ENCODE assay signal across 17 cellular contexts in genomic region chr1:61907102-61907501, GRCh38.
DNase-seq lines count a peak whose midpoint lies in the region; ATAC-seq, FAIRE-seq and TF ChIP-seq lines count a peak whose summit lies in the region.
"Had no signal": no experiment of that assay in that cellular context is flagged by ENCODE, and none has a peak within 500 bp of the region (broad histone marks: within the 10 kb centered on the region; RNA-seq: fewer than 3 reads in every experiment).

No MANE protein-coding gene starts in this region.

- H3K27me3 ChIP-seq in GM23338 (ENCODE audit: insufficient read depth) (no peaks in the 10 kb centered on the region), GM12878 (replicated peaks in 1 of 2; ENCODE audit: control insufficient read depth in 2 of 2, insufficient read depth in 2 of 2, low read length in 1 of 2) (no peaks in the 10 kb centered on the region)

- peaks cover 3% of the 10 kb centered on the region; the same call in 1 of the 2 replicates for H3K9me2 ChIP-seq in GM23338 (ENCODE audit: insufficient read depth)

- ATAC-seq in GM23338, result no peak
- peak; percentile 29; the same call in 2 of the 3 replicates for ATAC-seq in GM12878
- no peak for ATAC-seq in activated naive CD4-positive, alpha-beta T cell treated with anti-CD3 and anti-CD28 coated beads, Interleukin-2, amount 50 U/mL, for 72 hours
- no peak for ATAC-seq in HG03159 (IDR thresholded peaks at IDR 0.05; ENCODE audit: unreplicated experiment)
- ATAC-seq: K562 had no signal

- in situ Hi-C loops in GM12878 (cut with MboI), result no loop called here

- no peak for TF ChIP-seq RAD21 in GM12878 (IDR thresholded peaks at IDR 0.05; ENCODE audit: insufficient read depth, low read depth, low read length)

- SMC1A ChIA-PET in GM12878 (lab: Charles Lee; ENCODE audit: uncharacterized antibody, unreplicated experiment), result no interaction called here

- CTCF ChIA-PET in GM12878 (lab: Yijun Ruan, JAX), result no interaction called here

- no peak for TF ChIP-seq EP300 in GM12878 (IDR thresholded peaks at IDR 0.05; ENCODE audit: borderline replicate concordance in 1 of 2, control insufficient read depth in 1 of 2, low read depth in 2 of 2, low read length in 2 of 2)

- H3K4me2 ChIP-seq in GM23338 (no peak overlapping the region), GM12878 (ENCODE audit: control insufficient read depth, insufficient read depth) (no peak overlapping the region)

- DNase-seq in GM23338 (ENCODE audit: low spot score) (no peak), GM12878 (ENCODE audit: low read depth, low spot score) (no peak), cardiac septum (ENCODE audit: low spot score) (no peak)
- no peak for DNase-seq in activated naive CD4-positive, alpha-beta T cell treated with anti-CD3 and anti-CD28 coated beads, Interleukin-2, amount 50 U/mL, for 72 hours (ENCODE audit: low spot score in 2 of 2)
- DNase-seq in effector CD8-positive, alpha-beta T cell (lab: John Stamatoyannopoulos, UW), result no peak
- DNase-seq: CD4-positive, alpha-beta memory T cell; DMS79; GOT3; HFFc6 had no signal

- H3K27ac Mint-ChIP-seq in GM23338 (peak overlapping the region; percentile 25; the same call in 1 of the 2 replicates), nephron (peak overlapping the region; percentile 2 to 32 (median 9))
- no peak overlapping the region for H3K27ac Mint-ChIP-seq in activated naive CD4-positive, alpha-beta T cell treated with anti-CD3 and anti-CD28 coated beads, Interleukin-2, amount 50 U/mL, for 72 hours
- H3K27ac Mint-ChIP-seq: B cell, HFFc6 had no signal

- TF ChIP-seq POLR2A in GM12878 (IDR thresholded peaks at IDR 0.05; ENCODE audit: low read depth, low read length), result no peak

- no peaks in the 10 kb centered on the region for H3F3A ChIP-seq in GM23338 (replicated peaks; ENCODE audit: low read depth)

- no peaks in the 10 kb centered on the region for H3K27me3 Mint-ChIP-seq in GM23338 (ENCODE audit: insufficient read depth, low read depth, poor library complexity)
- no peaks in the 10 kb centered on the region for H3K27me3 Mint-ChIP-seq in nephron (ENCODE audit: low read depth)
- H3K27me3 Mint-ChIP-seq: B cell; CD4-positive, alpha-beta memory T cell had no signal

- WGBS in GM12878 (ENCODE audit: insufficient coverage, insufficient replicate concordance, low lambda C conversion rate, missing lambda C conversion rate), result 52% methylated on average over 4 of the region's 4 CpGs

- H4K20me1 ChIP-seq in GM23338 (replicated peaks; ENCODE audit: insufficient read depth), result no peaks in the 10 kb centered on the region
- no peaks in the 10 kb centered on the region for H4K20me1 ChIP-seq in GM12878 (ENCODE audit: control insufficient read depth, insufficient read depth)

- H3K4me3 ChIP-seq in GM23338 (no peak overlapping the region), GM12878 (no peak overlapping the region)
- H3K4me3 ChIP-seq: HAP-1, K562 had no signal

- no TSS peak for BruUV-seq in GM12878 (replicated peaks; lab: Mats Ljungman, UMichigan)

- TF ChIP-seq CTCF in GM23338 (conservative IDR thresholded peaks at IDR 0.05; ENCODE audit: low read depth in 2 of 2) (no peak), GM12878 (IDR thresholded peaks at IDR 0.05 in 2 of 3, conservative IDR thresholded peaks at IDR 0.05 in 1 of 3; ENCODE audit: control insufficient read depth in 2 of 3, extremely low read depth in 1 of 3, insufficient read depth in 1 of 3, low read depth in 3 of 3, low read length in 3 of 3) (no peak), nephron (IDR thresholded peaks at IDR 0.05; ENCODE audit: unreplicated experiment in 3 of 3) (no peak)

- no peaks in the 10 kb centered on the region for H3K9me3 ChIP-seq in GM12878 (replicated peaks; ENCODE audit: control insufficient read depth, insufficient read depth, low read length)
- H3K9me3 ChIP-seq: HAP-1 had no signal

- no peak overlapping the region for H3K4me3 Mint-ChIP-seq in GM23338
- no peak overlapping the region for H3K4me3 Mint-ChIP-seq in nephron
- H3K4me3 Mint-ChIP-seq: B cell; CD4-positive, alpha-beta memory T cell; HFFc6 had no signal

- H3K4me1 Mint-ChIP-seq in GM23338 (peaks cover 26% of the 10 kb centered on the region), nephron (peaks cover 6% of the 10 kb centered on the region)
- H3K4me1 Mint-ChIP-seq: B cell had no signal

- H3K9ac ChIP-seq in GM12878 (ENCODE audit: control insufficient read depth, insufficient read depth, low read length), result no peak overlapping the region

- H3K79me2 ChIP-seq in GM23338 (replicated peaks; ENCODE audit: insufficient read depth) (no peaks in the 10 kb centered on the region), GM12878 (ENCODE audit: control insufficient read depth, insufficient read depth, low read length) (no peaks in the 10 kb centered on the region)

- H3K4me1 ChIP-seq in GM23338 (ENCODE audit: insufficient read depth), result peaks cover 16% of the 10 kb centered on the region
- no peaks in the 10 kb centered on the region for H3K4me1 ChIP-seq in GM12878 (ENCODE audit: control insufficient read depth, insufficient read depth, low read length)

- H2AFZ ChIP-seq in GM23338 (no peak overlapping the region), GM12878 (ENCODE audit: control insufficient read depth, low read depth, low read length) (no peak overlapping the region)

- intact Hi-C loops in GM12878 (cut with micrococcal nuclease; ENCODE audit: unreplicated experiment) (no loop called here), cardiac septum (cut with DNase I) (no loop called here)

- RAD21 ChIA-PET in GM12878 (lab: Charles Lee; ENCODE audit: unreplicated experiment), result no interaction called here

- peaks cover 20% of the 10 kb centered on the region for H3K36me3 Mint-ChIP-seq in GM23338 (ENCODE audit: low read depth)
- H3K36me3 Mint-ChIP-seq in nephron (ENCODE audit: low read depth), result peaks cover 19% of the 10 kb centered on the region
- H3K36me3 Mint-ChIP-seq in activated naive CD4-positive, alpha-beta T cell treated with anti-CD3 and anti-CD28 coated beads, Interleukin-2, amount 50 U/mL, for 72 hours, result no peaks in the 10 kb centered on the region

- POLR2A ChIA-PET in GM12878 (lab: Charles Lee), result no interaction called here

- H3K9me3 Mint-ChIP-seq in GM23338 (no peaks in the 10 kb centered on the region), nephron (no peaks in the 10 kb centered on the region)
- no peaks in the 10 kb centered on the region for H3K9me3 Mint-ChIP-seq in activated naive CD4-positive, alpha-beta T cell treated with anti-CD3 and anti-CD28 coated beads, Interleukin-2, amount 50 U/mL, for 72 hours
- H3K9me3 Mint-ChIP-seq: CD4-positive, alpha-beta memory T cell; HFFc6 had no signal

- no peak for FAIRE-seq in GM12878 (lab: Jason Lieb, UNC)
- FAIRE-seq: A204.1, GM12891, K562 had no signal

- no peak overlapping the region for H3K27ac ChIP-seq in GM23338 (ENCODE audit: low read depth)
- no peak overlapping the region for H3K27ac ChIP-seq in GM12878 (ENCODE audit: control insufficient read depth, insufficient read depth)
- H3K27ac ChIP-seq: C4-2B had no signal

- H3K36me3 ChIP-seq in GM23338 (ENCODE audit: insufficient read depth) (peaks cover 17% of the 10 kb centered on the region), GM12878 (ENCODE audit: control insufficient read depth in 2 of 2, insufficient read depth in 2 of 2, low read length in 1 of 2) (no peaks in the 10 kb centered on the region)

TF ChIP-seq in GM12878, 131 proteins besides CTCF, POLR2A, EP300 and RAD21 (continues in another document):
- TF ChIP-seq, protein P1, sequence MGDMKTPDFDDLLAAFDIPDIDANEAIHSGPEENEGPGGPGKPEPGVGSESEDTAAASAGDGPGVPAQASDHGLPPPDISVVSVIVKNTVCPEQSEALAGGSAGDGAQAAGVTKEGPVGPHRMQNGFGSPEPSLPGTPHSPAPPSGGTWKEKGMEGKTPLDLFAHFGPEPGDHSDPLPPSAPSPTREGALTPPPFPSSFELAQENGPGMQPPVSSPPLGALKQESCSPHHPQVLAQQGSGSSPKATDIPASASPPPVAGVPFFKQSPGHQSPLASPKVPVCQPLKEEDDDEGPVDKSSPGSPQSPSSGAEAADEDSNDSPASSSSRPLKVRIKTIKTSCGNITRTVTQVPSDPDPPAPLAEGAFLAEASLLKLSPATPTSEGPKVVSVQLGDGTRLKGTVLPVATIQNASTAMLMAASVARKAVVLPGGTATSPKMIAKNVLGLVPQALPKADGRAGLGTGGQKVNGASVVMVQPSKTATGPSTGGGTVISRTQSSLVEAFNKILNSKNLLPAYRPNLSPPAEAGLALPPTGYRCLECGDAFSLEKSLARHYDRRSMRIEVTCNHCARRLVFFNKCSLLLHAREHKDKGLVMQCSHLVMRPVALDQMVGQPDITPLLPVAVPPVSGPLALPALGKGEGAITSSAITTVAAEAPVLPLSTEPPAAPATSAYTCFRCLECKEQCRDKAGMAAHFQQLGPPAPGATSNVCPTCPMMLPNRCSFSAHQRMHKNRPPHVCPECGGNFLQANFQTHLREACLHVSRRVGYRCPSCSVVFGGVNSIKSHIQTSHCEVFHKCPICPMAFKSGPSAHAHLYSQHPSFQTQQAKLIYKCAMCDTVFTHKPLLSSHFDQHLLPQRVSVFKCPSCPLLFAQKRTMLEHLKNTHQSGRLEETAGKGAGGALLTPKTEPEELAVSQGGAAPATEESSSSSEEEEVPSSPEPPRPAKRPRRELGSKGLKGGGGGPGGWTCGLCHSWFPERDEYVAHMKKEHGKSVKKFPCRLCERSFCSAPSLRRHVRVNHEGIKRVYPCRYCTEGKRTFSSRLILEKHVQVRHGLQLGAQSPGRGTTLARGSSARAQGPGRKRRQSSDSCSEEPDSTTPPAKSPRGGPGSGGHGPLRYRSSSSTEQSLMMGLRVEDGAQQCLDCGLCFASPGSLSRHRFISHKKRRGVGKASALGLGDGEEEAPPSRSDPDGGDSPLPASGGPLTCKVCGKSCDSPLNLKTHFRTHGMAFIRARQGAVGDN (IDR thresholded peaks at IDR 0.05), result no peak
- TF ChIP-seq KDM1A (IDR thresholded peaks at IDR 0.05; ENCODE audit: borderline replicate concordance) (no peak), NFXL1 (IDR thresholded peaks at IDR 0.05; ENCODE audit: borderline replicate concordance) (no peak), SIX5 (IDR thresholded peaks at IDR 0.05; ENCODE audit: low read depth, low read length, severe bottlenecking) (no peak)

Comparison
In these comparisons a context has a peak if more than half of its experiments do, and no peak if none do; other contexts are left out.
1. H3K27ac Mint-ChIP-seq: peak in GM23338 (single experiment) and nephron (3 of 3); none in activated naive CD4-positive, alpha-beta T cell treated with anti-CD3 and anti-CD28 coated beads, Interleukin-2, amount 50 U/mL, for 72 hours (0 of 2).